In the genomic region with DNA sequence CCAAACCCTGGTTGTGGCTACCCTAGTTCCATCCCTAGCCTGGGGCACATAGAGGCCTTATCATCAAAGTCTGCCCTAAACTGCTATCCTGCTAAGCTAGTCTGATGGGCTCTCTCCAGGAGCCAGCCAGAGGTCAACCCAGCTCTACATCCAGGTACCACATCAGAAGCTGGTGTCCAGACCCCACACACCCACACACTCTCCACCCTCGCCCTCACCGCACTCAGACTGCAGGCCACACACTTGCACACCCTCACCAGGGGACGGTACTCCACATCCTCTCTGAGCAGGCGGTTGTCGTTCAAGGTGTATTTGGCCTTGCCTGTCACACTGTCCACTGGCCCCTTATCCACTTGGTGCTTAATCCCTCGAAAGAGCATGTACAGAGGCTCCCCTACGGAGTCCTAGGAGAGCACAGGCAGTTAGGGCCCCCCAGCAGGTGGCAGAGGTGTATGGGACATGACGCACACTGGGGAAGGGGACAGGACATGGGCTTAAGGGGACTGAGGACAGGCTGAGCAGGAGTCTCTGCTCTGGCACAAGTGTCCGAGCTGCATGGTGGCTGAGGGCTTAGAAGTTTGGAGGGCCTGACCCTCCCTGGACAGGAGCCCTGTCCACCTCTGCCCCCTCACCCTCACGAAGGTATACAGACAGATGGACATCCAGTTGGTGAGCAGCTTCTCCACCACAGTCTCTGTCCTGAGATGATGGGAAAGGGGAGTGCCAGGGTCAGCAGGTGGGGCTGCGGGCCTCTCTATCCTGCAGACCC, we compare ENCODE assay signal across 29 cellular contexts. TPM values are rescaled to one million over a fixed set of nuclear protein-coding genes. Genes with fewer than 3 reads are reported as not detected.
DNase-seq lines count a peak whose midpoint lies in the region; ATAC-seq, FAIRE-seq and TF ChIP-seq lines count a peak whose summit lies in the region.
"Had no signal": no experiment of that assay in that cellular context is flagged by ENCODE, and none has a peak within 500 bp of the region (broad histone marks: within the 10 kb centered on the region; RNA-seq: fewer than 3 reads in every experiment).

No MANE protein-coding gene starts in this region.

- H3K27ac ChIP-seq in kidney (ENCODE audit: low read depth in 2 of 2, low read length in 2 of 2) = no peak overlapping the region
- H3K27ac ChIP-seq in WERI-Rb-1 = no peak overlapping the region
- H3K27ac ChIP-seq: cardiac muscle cell, SJCRH30, vagina had no signal

- H3K4me1 ChIP-seq in BE2C = no peaks in the 10 kb centered on the region
- H3K4me1 ChIP-seq in kidney (ENCODE audit: control insufficient read depth in 1 of 2, insufficient read depth in 1 of 2, low read depth in 1 of 2, low read length in 2 of 2) = no peaks in the 10 kb centered on the region
- H3K4me1 ChIP-seq: SJCRH30 had no signal

- H3K9ac ChIP-seq in kidney (ENCODE audit: low read length in 2 of 2) = no peak overlapping the region

- no peak for FAIRE-seq in kidney (lab: Jason Lieb, UNC)
- FAIRE-seq: endometrium, TTC549 had no signal

- ATAC-seq in sciatic nerve (no peak), GM21528 (IDR thresholded peaks at IDR 0.05; ENCODE audit: low FRiP score, unreplicated experiment) (no peak)
- ATAC-seq: gastroesophageal sphincter; stimulated activated memory B cell treated with anti-CD40 and anti-IgM and Interleukin-4, amounts not matched to agents 10 μg/mL and 1 μg/mL and 100 μg/mL, for 72 hours had no signal

- intact Hi-C loops in kidney (cut with DNase I) = no loop called here
- intact Hi-C loops in sciatic nerve (cut with DNase I) = no loop called here

- TF ChIP-seq CTCF in BE2C (IDR thresholded peaks at IDR 0.05; ENCODE audit: low read depth, low read length) (no peak), kidney (IDR thresholded peaks at IDR 0.05; ENCODE audit: borderline replicate concordance, extremely low read depth, insufficient read depth) (no peak), WERI-Rb-1 (IDR thresholded peaks at IDR 0.05; ENCODE audit: low read depth, low read length) (no peak)

- H3K27me3 ChIP-seq in BE2C (no peaks in the 10 kb centered on the region), H7 (ENCODE audit: control insufficient read depth, insufficient read depth, low read length) (no peaks in the 10 kb centered on the region; the same call in 1 of the 2 replicates), WERI-Rb-1 (ENCODE audit: insufficient read depth, low read depth, severe bottlenecking) (no peaks in the 10 kb centered on the region)
- H3K27me3 ChIP-seq: cardiac muscle cell, gastroesophageal sphincter, SJCRH30, vagina had no signal

- DNase-seq in BE2C = peak; percentile 2
- peak; percentile 37 for DNase-seq in H7
- peak; percentile 43 for DNase-seq in kidney
- DNase-seq in sciatic nerve (ENCODE audit: low spot score) = peak; percentile 51
- no peak for DNase-seq in WERI-Rb-1
- DNase-seq in middle frontal gyrus (ENCODE audit: extremely low spot score, low spot score) = no peak
- DNase-seq: activated CD4-positive, alpha-beta T cell treated with anti-CD3 and anti-CD28 coated beads for 1 hour; activated naive CD4-positive, alpha-beta T cell; activated T-cell treated with anti-CD3 and anti-CD28 coated beads, Interleukin-2, amount 50 U/mL, for 1 hour; amygdala; DMS 273 treated with DMSO at 0.1 percent for 48 hours; NCI-H2081 treated with DMSO at 0.1 percent for 48 hours; NCI-H446; NCI-H82; OCI-M1; SJCRH30; stimulated activated CD4-positive, alpha-beta T cell treated with anti-CD3 and anti-CD28 coated beads, Interleukin-2, amount 100 ng/mL, for 48 hours had no signal

- H3K4me3 ChIP-seq in BE2C (ENCODE audit: low read depth, low read length) = no peak overlapping the region
- no peak overlapping the region for H3K4me3 ChIP-seq in H7 (ENCODE audit: insufficient read depth, low read depth, low read length)
- no peak overlapping the region for H3K4me3 ChIP-seq in kidney (ENCODE audit: low read length in 2 of 2)
- no peak overlapping the region for H3K4me3 ChIP-seq in WERI-Rb-1 (ENCODE audit: low read depth, low read length)
- H3K4me3 ChIP-seq: cardiac muscle cell, gastroesophageal sphincter, SJCRH30, vagina had no signal

- H3K9me3 ChIP-seq in BE2C (no peaks in the 10 kb centered on the region), kidney (ENCODE audit: control insufficient read depth in 1 of 2, low read length in 2 of 2) (no peaks in the 10 kb centered on the region), WERI-Rb-1 (ENCODE audit: severe bottlenecking) (no peaks in the 10 kb centered on the region)
- H3K9me3 ChIP-seq: gastroesophageal sphincter, SJCRH30, vagina had no signal

- no peaks in the 10 kb centered on the region for H3K36me3 ChIP-seq in BE2C
- H3K36me3 ChIP-seq in H7 (replicated peaks; ENCODE audit: control insufficient read depth, insufficient read depth, low read length) = peaks cover 73% of the 10 kb centered on the region
- peaks cover 62 to 77% of the 10 kb centered on the region in 2 donors for H3K36me3 ChIP-seq in kidney (ENCODE audit: control insufficient read depth in 1 of 2, insufficient read depth in 2 of 2, low read length in 2 of 2)
- H3K36me3 ChIP-seq in WERI-Rb-1 = peaks cover 99% of the 10 kb centered on the region

RNA-seq across cellular contexts. Expression of a gene that starts 18.1 kb away (rescaled TPM):
- 24.9 TPM for polyA plus RNA-seq in BE2C (2012; ENCODE audit: insufficient read depth, insufficient read length, low read depth)
- total RNA-seq in H7 (2014; rRNA removed; shearing (Covaris generic)) = 46.5 and 65.7 TPM in 2 replicates
- total RNA-seq in kidney (224 TPM), sciatic nerve (121 TPM)
- polyA plus RNA-seq in kidney (ENCODE audit: insufficient read depth, low read depth, low replicate concordance) = 101 TPM

RNA-seq across cellular contexts. Expression of a gene that starts 28.1 kb away (rescaled TPM):
- polyA plus RNA-seq in BE2C (2012; ENCODE audit: insufficient read depth, insufficient read length, low read depth) = 33.3 TPM
- total RNA-seq in H7 (2014; rRNA removed; shearing (Covaris generic)) = 51.4 and 59.1 TPM in 2 replicates
- total RNA-seq in kidney (13.8 TPM), sciatic nerve (10.6 TPM)
- polyA plus RNA-seq in kidney (ENCODE audit: insufficient read depth, low read depth, low replicate concordance) = 32.8 TPM

RNA-seq across cellular contexts. Expression of a gene that starts 28.3 kb away (rescaled TPM):
- 249 TPM for polyA plus RNA-seq in BE2C (2012; ENCODE audit: insufficient read depth, insufficient read length, low read depth)
- 222 and 264 TPM in 2 replicates for total RNA-seq in H7 (2014; rRNA removed; shearing (Covaris generic))
- total RNA-seq in kidney = 195 TPM
- 631 TPM for polyA plus RNA-seq in kidney (ENCODE audit: insufficient read depth, low read depth, low replicate concordance)
- 154 TPM for total RNA-seq in sciatic nerve

RNA-seq across cellular contexts. Expression of a gene that starts 34.7 kb away (rescaled TPM):
- polyA plus RNA-seq in BE2C (2012; ENCODE audit: insufficient read depth, insufficient read length, low read depth) = 9.0 TPM
- total RNA-seq in H7 (2014; rRNA removed; shearing (Covaris generic)) = 13.4 and 18.5 TPM in 2 replicates
- total RNA-seq in kidney = 6.7 TPM
- 5.4 TPM for polyA plus RNA-seq in kidney (ENCODE audit: insufficient read depth, low read depth, low replicate concordance)
- 7.5 TPM for total RNA-seq in sciatic nerve

RNA-seq across cellular contexts. Expression of a gene that starts 39.8 kb away (rescaled TPM):
- polyA plus RNA-seq in BE2C (2012; ENCODE audit: insufficient read depth, insufficient read length, low read depth) = 0.37 TPM
- 0.07 and 0.67 TPM in 2 replicates for total RNA-seq in H7 (2014; rRNA removed; shearing (Covaris generic))
- total RNA-seq in kidney (not detected), sciatic nerve (0.27 TPM)
- not detected for polyA plus RNA-seq in kidney (ENCODE audit: insufficient read depth, low read depth, low replicate concordance)
- total RNA-seq: CD4-positive, alpha-beta T cell; gastroesophageal sphincter; lower leg skin; M059J; mucosa of gallbladder; T-helper 1 cell treated with Interleukin-12 subunit alpha and Interleukin-12 subunit beta and Interleukin-4 antibody, amounts not matched to agents 30 ng/mL and 1 ng/mL, for 36 hours; vagina had no signal

Comparison
In these comparisons a context has a peak if more than half of its experiments do, and no peak if none do; other contexts are left out.
1. DNase-seq: peak in BE2C (single experiment), H7 (single experiment), kidney (single experiment) and sciatic nerve (single experiment); none in WERI-Rb-1 (single experiment) and middle frontal gyrus (single experiment).